ENCODE assay signal across 13 cellular contexts in the genomic region with DNA sequence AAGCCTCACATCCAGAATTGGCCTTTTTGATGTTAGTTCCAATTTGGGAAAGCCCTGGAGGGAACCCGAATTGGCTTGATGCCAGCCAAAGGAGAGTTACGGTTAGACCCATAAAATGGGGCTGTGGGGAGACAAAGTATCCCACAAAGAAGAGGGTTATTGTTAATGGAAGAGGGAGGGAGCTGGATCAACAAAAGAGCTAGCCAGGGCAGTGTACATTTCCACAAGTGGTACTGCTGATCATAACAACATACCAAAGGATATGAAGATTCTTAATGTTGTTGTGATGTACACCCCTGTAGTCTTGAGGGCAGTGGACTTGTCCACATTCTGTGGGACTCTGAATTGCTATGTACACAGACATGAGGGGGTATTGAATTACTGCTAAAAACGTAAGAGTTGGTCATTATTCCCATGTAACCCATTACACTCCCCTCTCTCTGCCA. TPM values are rescaled to one million over a fixed set of nuclear protein-coding genes. Genes with fewer than 3 reads are reported as not detected.
DNase-seq lines count a peak whose midpoint lies in the region; ATAC-seq and TF ChIP-seq lines count a peak whose summit lies in the region.
"Had no signal": no experiment of that assay in that cellular context is flagged by ENCODE, and none has a peak within 500 bp of the region (broad histone marks: within the 10 kb centered on the region; RNA-seq: fewer than 3 reads in every experiment).

No MANE protein-coding gene starts in this region.

- ATAC-seq in heart left ventricle, result no peak
- no peak for ATAC-seq in HG03095 (IDR thresholded peaks at IDR 0.05; ENCODE audit: unreplicated experiment)
- no peak for ATAC-seq in activated CD4-positive, CD25-positive, alpha-beta regulatory T cell treated with anti-CD3 and anti-CD28 coated beads, Interleukin-2, amount 50 U/mL, for 24 hours
- ATAC-seq in HG02610 (IDR thresholded peaks at IDR 0.05; ENCODE audit: unreplicated experiment), result no peak
- ATAC-seq: WTC11 had no signal

- H3K27me3 ChIP-seq in left ventricle myocardium inferior (ENCODE audit: low read depth) (no peaks in the 10 kb centered on the region), heart left ventricle (peaks cover 0 to 6% (median 0%) of the 10 kb centered on the region in 9 donors)
- H3K27me3 ChIP-seq in CD8-positive, alpha-beta memory T cell (ENCODE audit: insufficient read depth, low read length, poor library complexity, severe bottlenecking), result no peaks in the 10 kb centered on the region

- H3K27ac ChIP-seq in left ventricle myocardium inferior (replicated peaks) (peak overlapping the region; percentile 15), heart left ventricle (peak overlapping the region in 1 of 12 donors; percentile 8)
- H3K27ac ChIP-seq in CD8-positive, alpha-beta memory T cell (ENCODE audit: low read depth, low read length), result no peak overlapping the region
- H3K27ac ChIP-seq: RWPE1 had no signal

- peaks cover 18 to 60% of the 10 kb centered on the region in 2 donors for H3K27me3 Mint-ChIP-seq in CD8-positive, alpha-beta memory T cell

- no peak overlapping the region for H3K27ac Mint-ChIP-seq in CD8-positive, alpha-beta memory T cell
- H3K27ac Mint-ChIP-seq: activated T-helper 2 cell treated with anti-CD3 and anti-CD28 coated beads, Interferon-gamma antibody, Interleukin-2, Interleukin-4, amounts not matched to agents 10 μg/mL and 5 μg/mL and 100 μg/mL, durations not matched to agents 14 hours and 24 hours and 36 hours; memory B cell; WTC11 had no signal

- no peak overlapping the region for H3K4me3 Mint-ChIP-seq in CD8-positive, alpha-beta memory T cell
- H3K4me3 Mint-ChIP-seq: memory B cell, WTC11 had no signal

- intact Hi-C loops in left ventricle myocardium inferior (cut with micrococcal nuclease) (no loop called here), heart left ventricle (cut with DNase I) (loop anchor here in 2 of 10 donors (5.0 kb wide), 2 partner anchors 39 to 59 kb away; no protein-coding TSS in a partner anchor)

- 33 to 52% (median 46%) methylated on average over 3 of the region's 3 CpGs for WGBS in heart left ventricle, 4 donors

- POLR2A ChIA-PET in CD8-positive, alpha-beta memory T cell (lab: Charles Lee), result no interaction called here

- H3K36me3 Mint-ChIP-seq in CD8-positive, alpha-beta memory T cell, result no peaks in the 10 kb centered on the region
- H3K36me3 Mint-ChIP-seq: memory B cell, WTC11 had no signal

- DNase-seq in left ventricle myocardium inferior, result no peak
- DNase-seq in heart left ventricle, result no peak
- DNase-seq in NCI-H748 treated with DMSO at 0.1 percent for 48 hours (lab: John Stamatoyannopoulos, UW), result peak; percentile 89
- peak; percentile 70 for DNase-seq in fibroblast of peridontal ligament (ENCODE audit: extremely low read depth)
- DNase-seq in CD8-positive, alpha-beta memory T cell, result no peak
- DNase-seq: central memory CD4-positive, alpha-beta T cell had no signal

- no peak for TF ChIP-seq POLR2A in heart left ventricle (IDR thresholded peaks at IDR 0.05)

- no peaks in the 10 kb centered on the region for H3K36me3 ChIP-seq in left ventricle myocardium inferior
- H3K36me3 ChIP-seq in heart left ventricle, result no peaks in the 10 kb centered on the region
- no peaks in the 10 kb centered on the region for H3K36me3 ChIP-seq in CD8-positive, alpha-beta memory T cell (ENCODE audit: insufficient read depth, low read length)

- TF ChIP-seq CTCF in left ventricle myocardium inferior (IDR thresholded peaks at IDR 0.05; ENCODE audit: borderline replicate concordance) (no peak), heart left ventricle (IDR thresholded peaks at IDR 0.05) (no peak)

- CTCF ChIA-PET in CD8-positive, alpha-beta memory T cell (lab: Charles Lee), result no interaction called here

- H3K4me3 ChIP-seq in left ventricle myocardium inferior (no peak overlapping the region), heart left ventricle (no peak overlapping the region)
- no peak overlapping the region for H3K4me3 ChIP-seq in CD8-positive, alpha-beta memory T cell (ENCODE audit: low read length)

- H3K9me3 ChIP-seq in left ventricle myocardium inferior (replicated peaks), result no peaks in the 10 kb centered on the region
- no peaks in the 10 kb centered on the region for H3K9me3 ChIP-seq in heart left ventricle
- H3K9me3 ChIP-seq in CD8-positive, alpha-beta memory T cell (ENCODE audit: low read length), result no peaks in the 10 kb centered on the region

- H3K4me1 ChIP-seq in left ventricle myocardium inferior (peaks cover 88% of the 10 kb centered on the region), heart left ventricle (peaks cover 0 to 67% (median 42%) of the 10 kb centered on the region in 12 donors)
- peaks cover 7% of the 10 kb centered on the region for H3K4me1 ChIP-seq in CD8-positive, alpha-beta memory T cell (ENCODE audit: insufficient read depth, low read length)

- no peaks in the 10 kb centered on the region for H3K9me3 Mint-ChIP-seq in CD8-positive, alpha-beta memory T cell
- H3K9me3 Mint-ChIP-seq: activated T-helper 2 cell treated with anti-CD3 and anti-CD28 coated beads, Interferon-gamma antibody, Interleukin-2, Interleukin-4, amounts not matched to agents 10 μg/mL and 5 μg/mL and 100 μg/mL, durations not matched to agents 14 hours and 24 hours and 36 hours; memory B cell; WTC11 had no signal

- peaks cover 14 to 16% (median 15%) of the 10 kb centered on the region in 3 donors for H3K4me1 Mint-ChIP-seq in CD8-positive, alpha-beta memory T cell

RNA-seq across cellular contexts. Expression of a gene that starts 5.1 kb away (rescaled TPM):
- total RNA-seq in left ventricle myocardium inferior (59.7 TPM), heart left ventricle (10 to 100 TPM; 41.2 to 91.1 (median 74.0) TPM)
- 10 to 100 TPM; 26.6 to 43.8 TPM for polyA plus RNA-seq in heart left ventricle
- under 1 TPM; 0.11 to 0.13 TPM for total RNA-seq in CD8-positive, alpha-beta memory T cell
- polyA plus RNA-seq in CD8-positive, alpha-beta memory T cell, result 0.64 TPM

Comparison
In these comparisons a context has a peak if more than half of its experiments do, and no peak if none do; other contexts are left out.
1. DNase-seq: peak in NCI-H748 treated with DMSO at 0.1 percent for 48 hours (single experiment) and fibroblast of peridontal ligament (single experiment); none in left ventricle myocardium inferior (single experiment), heart left ventricle (0 of 5) and CD8-positive, alpha-beta memory T cell (0 of 5).
2. RNA of a gene that starts 5.1 kb away (total RNA-seq): 41.2 to 91.1 TPM in heart left ventricle and 59.7 TPM in left ventricle myocardium inferior (single experiment); 0.11 to 0.13 TPM in CD8-positive, alpha-beta memory T cell; every median in the first group is over 10 times any median in the second.